ENCODE assay signal across 8 cellular contexts in the genomic region with DNA sequence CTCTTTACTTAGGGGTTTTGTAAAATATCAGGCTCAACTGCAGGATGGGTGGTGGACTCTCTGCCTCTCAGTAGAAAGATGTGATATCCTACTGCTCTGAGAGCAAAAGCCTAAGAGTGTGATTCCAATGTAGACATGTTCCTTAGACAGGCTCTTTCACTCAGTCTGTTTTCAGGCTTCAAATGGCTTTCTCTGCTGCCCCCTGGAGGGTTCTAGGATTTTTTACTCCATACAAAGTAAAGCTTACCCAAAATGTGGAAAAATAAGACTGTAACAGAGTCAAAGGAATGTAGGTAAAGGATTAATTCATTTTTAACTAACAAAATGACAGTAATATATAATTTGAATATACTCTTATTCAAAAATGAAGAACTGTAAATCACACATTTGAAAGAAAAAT. TPM values are rescaled to one million over a fixed set of nuclear protein-coding genes. Genes with fewer than 3 reads are reported as not detected.
DNase-seq lines count a peak whose midpoint lies in the region; ATAC-seq and TF ChIP-seq lines count a peak whose summit lies in the region.

No MANE protein-coding gene starts in this region.

- no peaks in the 10 kb centered on the region for H3K79me2 ChIP-seq in SK-N-SH (ENCODE audit: insufficient read depth)

- ATAC-seq in GM19372 (IDR thresholded peaks at IDR 0.05; ENCODE audit: low read depth, unreplicated experiment) = peak; percentile 74
- peak; percentile 61 to 69 for ATAC-seq in stimulated activated naive B cell treated with anti-CD40 and anti-IgM and Interleukin-4, amounts not matched to agents 10 μg/mL and 1 μg/mL and 100 μg/mL, for 72 hours (replicated peaks)
- no peak for ATAC-seq in GM18520 (IDR thresholded peaks at IDR 0.05; ENCODE audit: unreplicated experiment)

- DNase-seq in DMS53 (lab: John Stamatoyannopoulos, UW) = peak; percentile 67
- DNase-seq in KG1 (lab: John Stamatoyannopoulos, UW) = peak; percentile 38
- peak; percentile 62 for DNase-seq in SK-N-SH
- peak; percentile 23 for DNase-seq in central memory CD4-positive, alpha-beta T cell
- peak; percentile 25 for DNase-seq in kidney epithelial cell (ENCODE audit: low read depth)
- peak; percentile 6 for DNase-seq in stimulated activated naive B cell treated with anti-CD40 and anti-IgM and Interleukin-4, amounts not matched to agents 10 μg/mL and 1 μg/mL and 100 μg/mL, for 72 hours

- H3K36me3 Mint-ChIP-seq in stimulated activated naive B cell treated with anti-CD40 and anti-IgM and Interleukin-4, amounts not matched to agents 10 μg/mL and 1 μg/mL and 100 μg/mL, for 72 hours = peaks cover 3% of the 10 kb centered on the region in 2 donors

- TF ChIP-seq CTCF in SK-N-SH (IDR thresholded peaks at IDR 0.05) = peak; percentile 81
- TF ChIP-seq CTCF in kidney epithelial cell (IDR thresholded peaks at IDR 0.05; ENCODE audit: insufficient read depth, low read length, poor library complexity, severe bottlenecking) = peak; percentile 71

- no peak overlapping the region for H3K27ac Mint-ChIP-seq in stimulated activated naive B cell treated with anti-CD40 and anti-IgM and Interleukin-4, amounts not matched to agents 10 μg/mL and 1 μg/mL and 100 μg/mL, for 72 hours

- H3K27me3 Mint-ChIP-seq in stimulated activated naive B cell treated with anti-CD40 and anti-IgM and Interleukin-4, amounts not matched to agents 10 μg/mL and 1 μg/mL and 100 μg/mL, for 72 hours = no peaks in the 10 kb centered on the region

- TF ChIP-seq RAD21 in SK-N-SH (IDR thresholded peaks at IDR 0.05; ENCODE audit: low read length) = peak; percentile 97

- POLR2A ChIA-PET in SK-N-SH (lab: Yijun Ruan, JAX) = no interaction called here

- no peaks in the 10 kb centered on the region for H3K9me3 Mint-ChIP-seq in stimulated activated naive B cell treated with anti-CD40 and anti-IgM and Interleukin-4, amounts not matched to agents 10 μg/mL and 1 μg/mL and 100 μg/mL, for 72 hours

- no peaks in the 10 kb centered on the region for H3K4me1 Mint-ChIP-seq in stimulated activated naive B cell treated with anti-CD40 and anti-IgM and Interleukin-4, amounts not matched to agents 10 μg/mL and 1 μg/mL and 100 μg/mL, for 72 hours

- H3K4me2 ChIP-seq in SK-N-SH = no peak overlapping the region

- no peaks in the 10 kb centered on the region for H3F3A ChIP-seq in SK-N-SH (replicated peaks; ENCODE audit: insufficient read depth)

- H3K4me3 ChIP-seq in SK-N-SH (ENCODE audit: low read depth in 2 of 2, low read length in 1 of 2) (no peak overlapping the region), kidney epithelial cell (ENCODE audit: low read depth, low read length) (no peak overlapping the region)

- H3K9ac ChIP-seq in SK-N-SH = no peak overlapping the region

- H3K36me3 ChIP-seq in SK-N-SH (replicated peaks in 1 of 2; ENCODE audit: control insufficient read depth in 1 of 2, insufficient read depth in 2 of 2, low read length in 1 of 2) (no peaks in the 10 kb centered on the region), kidney epithelial cell (ENCODE audit: control insufficient read depth, insufficient read depth, low read length) (no peaks in the 10 kb centered on the region)

- H3K27me3 ChIP-seq in SK-N-SH (ENCODE audit: insufficient read depth) (no peaks in the 10 kb centered on the region), kidney epithelial cell (ENCODE audit: control insufficient read depth, insufficient read depth, low read length) (no peaks in the 10 kb centered on the region)

- no peaks in the 10 kb centered on the region for H3K9me2 ChIP-seq in SK-N-SH

- H3K27ac ChIP-seq in SK-N-SH (ENCODE audit: low read depth in 2 of 2, low read length in 1 of 2) = no peak overlapping the region

- CTCF ChIA-PET in SK-N-SH (lab: Yijun Ruan, JAX) = interaction anchor here (0.6 to 12.1 kb wide), 50 partner anchors 10 to 505 kb away, joined by 3 to 172 read pairs (median 4); partner anchors contain the start of gene TIFA

- H3K9me3 ChIP-seq in SK-N-SH = no peaks in the 10 kb centered on the region

- H2AFZ ChIP-seq in SK-N-SH (ENCODE audit: low read depth) = peak overlapping the region; percentile 48; the same call in 1 of the 2 replicates

- no peaks in the 10 kb centered on the region for H4K20me1 ChIP-seq in SK-N-SH (ENCODE audit: insufficient read depth)

- H3K4me1 ChIP-seq in SK-N-SH (ENCODE audit: control insufficient read depth in 1 of 2, insufficient read depth in 2 of 2, low read depth in 1 of 2, low read length in 1 of 2) = no peaks in the 10 kb centered on the region

- no peak overlapping the region for H3K4me3 Mint-ChIP-seq in stimulated activated naive B cell treated with anti-CD40 and anti-IgM and Interleukin-4, amounts not matched to agents 10 μg/mL and 1 μg/mL and 100 μg/mL, for 72 hours

- TF ChIP-seq EP300 in SK-N-SH (IDR thresholded peaks at IDR 0.05; ENCODE audit: borderline replicate concordance in 1 of 2, low read depth in 1 of 2, low read length in 1 of 2) = no peak

TF ChIP-seq in SK-N-SH, 30 proteins besides CTCF, POLR2A, EP300 and RAD21:
- TF ChIP-seq SMC3 (IDR thresholded peaks at IDR 0.05; ENCODE audit: low read depth, low read length) (peak; percentile 90), PBX3 (IDR thresholded peaks at IDR 0.05) (no peak)

RNA-seq across cellular contexts. Expression of gene ZGRF1, which starts 32.1 kb away (rescaled TPM):
- polyA plus RNA-seq in SK-N-SH (2012; rRNA removed) = 2.4 and 2.9 TPM in 2 replicates
- polyA plus RNA-seq in SK-N-SH (2012; cell fraction: cytosol; rRNA removed) = 1.9 and 2.1 TPM in 2 replicates
- polyA plus RNA-seq in SK-N-SH (2012; cell fraction: nucleus; rRNA removed) = 5.2 and 10.2 TPM in 2 replicates
- 4.4 and 5.9 TPM in 2 replicates for total RNA-seq in kidney epithelial cell

RNA-seq across cellular contexts. Expression of gene LARP7, which starts 32.4 kb away (rescaled TPM):
- 9.4 and 10.5 TPM in 2 replicates for polyA plus RNA-seq in SK-N-SH (2012; rRNA removed)
- 14.6 and 25.3 TPM in 2 replicates for polyA plus RNA-seq in SK-N-SH (2012; cell fraction: cytosol; rRNA removed)
- polyA plus RNA-seq in SK-N-SH (2012; cell fraction: nucleus; rRNA removed) = 4.3 and 12.6 TPM in 2 replicates
- 36.7 and 44.4 TPM in 2 replicates for total RNA-seq in kidney epithelial cell

Comparison
In these comparisons a context has a peak if more than half of its experiments do, and no peak if none do; other contexts are left out.
1. DNase-seq: peak in every context shown above with its lines; median percentile 67 in DMS53; 62 in SK-N-SH; 38 in KG1; 25 in kidney epithelial cell; 23 in central memory CD4-positive, alpha-beta T cell; 6 in stimulated activated naive B cell treated with anti-CD40 and anti-IgM and Interleukin-4, amounts not matched to agents 10 μg/mL and 1 μg/mL and 100 μg/mL, for 72 hours.